In genomic region chr19:12987781-12988180, GRCh38 we compare ENCODE assay signal across 18 cellular contexts. TPM values are rescaled to one million over a fixed set of nuclear protein-coding genes. Genes with fewer than 3 reads are reported as not detected.
DNase-seq lines count a peak whose midpoint lies in the region; ATAC-seq and TF ChIP-seq lines count a peak whose summit lies in the region.
"Had no signal": no experiment of that assay in that cellular context is flagged by ENCODE, and none has a peak within 500 bp of the region (broad histone marks: within the 10 kb centered on the region; RNA-seq: fewer than 3 reads in every experiment).

No MANE protein-coding gene starts in this region.

- no peak for TF ChIP-seq CTCF in colonic mucosa (IDR thresholded peaks at IDR 0.05)

- no peak overlapping the region for H3K9ac ChIP-seq in colonic mucosa (ENCODE audit: low read depth in 2 of 2, low read length in 2 of 2)

- peaks cover 7% of the 10 kb centered on the region for H3K4me1 ChIP-seq in colonic mucosa

- DNase-seq in DMS53 (lab: John Stamatoyannopoulos, UW) (peak; percentile 24), DMS53 treated with DMSO at 0.1 percent for 48 hours (lab: John Stamatoyannopoulos, UW; ENCODE audit: unreplicated experiment) (no peak), DMS79 (lab: John Stamatoyannopoulos, UW) (peak; percentile 39), NCI-H69 (lab: John Stamatoyannopoulos, UW) (peak; percentile 73), iPS-NIHi11 (ENCODE audit: low spot score) (peak; percentile 6), NCI-H1436 treated with DMSO at 0.1 percent for 48 hours (lab: John Stamatoyannopoulos, UW) (no peak), colonic mucosa (no peak)
- DNase-seq: CD8-positive, alpha-beta T cell; Kasumi-1; NCI-H1694; NCI-H2107; NCI-H345; PC-3 had no signal

- H3K36me3 ChIP-seq in colonic mucosa: no peaks in the 10 kb centered on the region
- H3K36me3 ChIP-seq: HAP-1, SJSA1 had no signal

- H3K4me3 ChIP-seq in colonic mucosa: no peak overlapping the region
- H3K4me3 ChIP-seq: HAP-1, SJSA1 had no signal

- H3K27me3 ChIP-seq in colonic mucosa: no peaks in the 10 kb centered on the region
- H3K27me3 ChIP-seq: SJSA1 had no signal

- intact Hi-C loops in colonic mucosa (cut with DNase I): loop anchor here (5.0 kb wide), 1 partner anchor 45 kb away; no protein-coding TSS in a partner anchor

- H3K9me3 ChIP-seq in colonic mucosa: no peaks in the 10 kb centered on the region
- H3K9me3 ChIP-seq: HAP-1, SJSA1 had no signal

- no peak for ATAC-seq in HG02973 (IDR thresholded peaks at IDR 0.05; ENCODE audit: unreplicated experiment)
- ATAC-seq: CD8-positive, alpha-beta T cell; PC-3 had no signal

- no peak overlapping the region for H3K27ac ChIP-seq in colonic mucosa
- H3K27ac ChIP-seq: 22Rv1, SJSA1 had no signal

RNA-seq across cellular contexts. Expression of gene NFIX, which starts 7.5 kb away (rescaled TPM):
- total RNA-seq in colonic mucosa: 10 to 100 TPM; 70.9 to 73.8 TPM

RNA-seq across cellular contexts. Expression of gene DAND5, which starts 18.4 kb away (rescaled TPM):
- total RNA-seq in colonic mucosa: under 1 TPM; 0.19 to 0.27 TPM
- total RNA-seq: B cell; CD8-positive, alpha-beta T cell; SJSA1 had no signal

RNA-seq across cellular contexts. Expression of gene GADD45GIP1, which starts 30.8 kb away (rescaled TPM):
- total RNA-seq in colonic mucosa: 10 to 100 TPM; 16.1 to 41.9 TPM

RNA-seq across cellular contexts. Expression of gene RAD23A, which starts 42.1 kb away (rescaled TPM):
- total RNA-seq in colonic mucosa: 100 to 1,000 TPM in 1 of 2 donors, 10 to 100 TPM in 1; 78.5 to 121 TPM

RNA-seq across cellular contexts. Expression of gene CALR, which starts 49.4 kb away (rescaled TPM):
- 1,000 to 10,000 TPM in 1 of 2 donors, 100 to 1,000 TPM in 1; 682 to 1,848 TPM for total RNA-seq in colonic mucosa

Comparison
In these comparisons a context has a peak if more than half of its experiments do, and no peak if none do; other contexts are left out.
1. DNase-seq: peak in DMS53 (single experiment), DMS79 (single experiment), NCI-H69 (single experiment) and iPS-NIHi11 (single experiment); none in DMS53 treated with DMSO at 0.1 percent for 48 hours (single experiment), NCI-H1436 treated with DMSO at 0.1 percent for 48 hours (single experiment) and colonic mucosa (single experiment).